ENCODE assay signal across 16 cellular contexts in the genomic region with DNA sequence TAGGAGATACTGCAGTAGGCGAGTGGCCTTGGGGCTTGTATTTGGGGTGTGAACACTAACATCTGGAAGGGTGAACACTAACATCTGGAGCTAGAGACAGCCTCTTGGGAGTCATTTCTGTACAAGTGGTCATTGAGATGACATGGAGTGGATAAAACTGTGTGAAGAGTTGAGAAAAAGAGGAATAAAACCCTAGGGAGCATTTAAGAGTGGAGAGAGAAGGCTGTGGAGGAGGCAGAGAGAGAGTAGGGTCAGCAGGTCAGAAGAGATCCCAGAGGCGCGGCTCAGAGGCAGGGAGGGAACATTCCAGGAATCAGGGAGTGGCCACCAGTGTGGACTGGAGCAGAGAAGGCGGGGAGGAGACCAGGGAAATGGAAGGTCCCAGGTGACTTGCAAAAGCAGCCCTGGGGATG. TPM values are rescaled to one million over a fixed set of nuclear protein-coding genes. Genes with fewer than 3 reads are reported as not detected.
DNase-seq lines count a peak whose midpoint lies in the region; ATAC-seq and TF ChIP-seq lines count a peak whose summit lies in the region.
"Had no signal": no experiment of that assay in that cellular context is flagged by ENCODE, and none has a peak within 500 bp of the region (broad histone marks: within the 10 kb centered on the region; RNA-seq: fewer than 3 reads in every experiment).

No MANE protein-coding gene starts in this region.

- H3K79me2 ChIP-seq in GM23338 (replicated peaks; ENCODE audit: insufficient read depth): no peaks in the 10 kb centered on the region

- POLR2A ChIA-PET in activated CD8-positive, alpha-beta T cell treated with anti-CD3 and anti-CD28 coated beads for 36 hours (lab: Charles Lee): no interaction called here

- CTCF ChIA-PET in activated CD8-positive, alpha-beta T cell treated with anti-CD3 and anti-CD28 coated beads for 36 hours (lab: Charles Lee): interaction anchor here (2.0 kb wide), 1 partner anchor 109 kb away, joined by 6 read pairs; no protein-coding TSS in a partner anchor

- no peaks in the 10 kb centered on the region for H3F3A ChIP-seq in GM23338 (replicated peaks; ENCODE audit: low read depth)

- DNase-seq in GM23338 (ENCODE audit: low spot score): peak; percentile 24
- peak; percentile 26 for DNase-seq in NCI-H226
- DNase-seq in heart right ventricle: peak; percentile 47 to 54
- DNase-seq in sciatic nerve (ENCODE audit: low spot score): peak; percentile 68
- no peak for DNase-seq in activated CD8-positive, alpha-beta T cell treated with anti-CD3 and anti-CD28 coated beads for 36 hours
- DNase-seq in NCI-H1105 treated with DMSO at 0.1 percent for 48 hours (lab: John Stamatoyannopoulos, UW): no peak
- no peak for DNase-seq in NCI-H1105 (lab: John Stamatoyannopoulos, UW)
- no peak for DNase-seq in mesothelial cell of epicardium (ENCODE audit: low spot score in 2 of 2, unreplicated experiment in 2 of 2)
- DNase-seq: activated CD8-positive, alpha-beta memory T cell treated with anti-CD3 and anti-CD28 coated beads for 24 hours; activated gamma-delta T cell treated with Interleukin-2 at 50 U/mL for 16 hours; body of pancreas; CD4-positive, alpha-beta T cell; effector CD8-positive, alpha-beta T cell; NCI-H510A; T-helper 9 cell had no signal

- intact Hi-C loops in heart right ventricle (cut with DNase I): no loop called here
- intact Hi-C loops in sciatic nerve (cut with DNase I): loop anchor here (10.0 kb wide), 1 partner anchor 837 kb away; no protein-coding TSS in a partner anchor
- intact Hi-C loops in activated CD8-positive, alpha-beta T cell treated with anti-CD3 and anti-CD28 coated beads for 36 hours (cut with micrococcal nuclease): no loop called here

- H3K27me3 ChIP-seq in GM23338 (ENCODE audit: insufficient read depth) (peaks cover 6% of the 10 kb centered on the region), heart right ventricle (peaks cover 0 to 28% (median 9%) of the 10 kb centered on the region in 7 donors)
- H3K27me3 ChIP-seq: body of pancreas had no signal

- no peak overlapping the region for H3K4me2 ChIP-seq in GM23338

- H3K4me1 ChIP-seq in GM23338 (ENCODE audit: insufficient read depth): no peaks in the 10 kb centered on the region
- peaks cover 0 to 14% (median 3%) of the 10 kb centered on the region in 9 donors for H3K4me1 ChIP-seq in heart right ventricle

- no peak overlapping the region for H2AFZ ChIP-seq in GM23338

- H3K4me3 Mint-ChIP-seq in GM23338: no peak overlapping the region
- H3K4me3 Mint-ChIP-seq in activated CD8-positive, alpha-beta T cell treated with anti-CD3 and anti-CD28 coated beads for 36 hours: no peak overlapping the region
- no peak overlapping the region for H3K4me3 Mint-ChIP-seq in mesothelial cell of epicardium
- H3K4me3 Mint-ChIP-seq: CD4-positive, alpha-beta T cell had no signal

- no peaks in the 10 kb centered on the region for H4K20me1 ChIP-seq in GM23338 (replicated peaks; ENCODE audit: insufficient read depth)

- no peak for TF ChIP-seq CTCF in GM23338 (conservative IDR thresholded peaks at IDR 0.05; ENCODE audit: low read depth in 2 of 2)
- no peak for TF ChIP-seq CTCF in heart right ventricle (IDR thresholded peaks at IDR 0.05)
- no peak for TF ChIP-seq CTCF in activated CD8-positive, alpha-beta T cell treated with anti-CD3 and anti-CD28 coated beads for 36 hours (IDR thresholded peaks at IDR 0.05)
- TF ChIP-seq CTCF in mesothelial cell of epicardium (IDR thresholded peaks at IDR 0.05; ENCODE audit: unreplicated experiment): no peak

- no peaks in the 10 kb centered on the region for H3K9me2 ChIP-seq in GM23338 (ENCODE audit: insufficient read depth)

- H3K27ac ChIP-seq in GM23338 (ENCODE audit: low read depth): no peak overlapping the region
- H3K27ac ChIP-seq in heart right ventricle: peak overlapping the region in 1 of 10 donors; percentile 30
- H3K27ac ChIP-seq: body of pancreas had no signal

- H3K27ac Mint-ChIP-seq in GM23338 (no peak overlapping the region), mesothelial cell of epicardium (no peak overlapping the region)
- no peak overlapping the region for H3K27ac Mint-ChIP-seq in activated CD8-positive, alpha-beta T cell treated with anti-CD3 and anti-CD28 coated beads for 36 hours
- H3K27ac Mint-ChIP-seq: CD4-positive, alpha-beta T cell had no signal

- no peaks in the 10 kb centered on the region for H3K36me3 Mint-ChIP-seq in GM23338 (ENCODE audit: low read depth)
- no peaks in the 10 kb centered on the region for H3K36me3 Mint-ChIP-seq in activated CD8-positive, alpha-beta T cell treated with anti-CD3 and anti-CD28 coated beads for 36 hours (ENCODE audit: low read depth)
- H3K36me3 Mint-ChIP-seq in mesothelial cell of epicardium: no peaks in the 10 kb centered on the region

- H3K4me3 ChIP-seq in GM23338 (no peak overlapping the region), heart right ventricle (no peak overlapping the region)
- H3K4me3 ChIP-seq: body of pancreas, skin epidermis had no signal

- H3K27me3 Mint-ChIP-seq in GM23338 (ENCODE audit: insufficient read depth, low read depth, poor library complexity) (peaks cover 17% of the 10 kb centered on the region), mesothelial cell of epicardium (ENCODE audit: low read depth) (peaks cover 35% of the 10 kb centered on the region)
- peaks cover 24% of the 10 kb centered on the region for H3K27me3 Mint-ChIP-seq in activated CD8-positive, alpha-beta T cell treated with anti-CD3 and anti-CD28 coated beads for 36 hours

- no peaks in the 10 kb centered on the region; the same call in 2 of the 3 replicates for H3K9me3 Mint-ChIP-seq in GM23338
- no peaks in the 10 kb centered on the region for H3K9me3 Mint-ChIP-seq in activated CD8-positive, alpha-beta T cell treated with anti-CD3 and anti-CD28 coated beads for 36 hours
- H3K9me3 Mint-ChIP-seq in mesothelial cell of epicardium: no peaks in the 10 kb centered on the region
- H3K9me3 Mint-ChIP-seq: CD4-positive, alpha-beta T cell had no signal

- H3K4me1 Mint-ChIP-seq in GM23338 (peaks cover 11% of the 10 kb centered on the region), mesothelial cell of epicardium (peaks cover 12% of the 10 kb centered on the region)
- peaks cover 6% of the 10 kb centered on the region for H3K4me1 Mint-ChIP-seq in activated CD8-positive, alpha-beta T cell treated with anti-CD3 and anti-CD28 coated beads for 36 hours (ENCODE audit: low read depth)

- ATAC-seq in GM23338 (no peak), heart right ventricle (peak; percentile 50 to 83 (median 64)), sciatic nerve (peak; percentile 91)
- ATAC-seq in activated CD8-positive, alpha-beta T cell treated with anti-CD3 and anti-CD28 coated beads for 36 hours: no peak
- ATAC-seq: body of pancreas had no signal

- WGBS in heart right ventricle, 2 donors: 54 to 58% methylated on average over 4 of the region's 4 CpGs

- H3K36me3 ChIP-seq in GM23338 (ENCODE audit: insufficient read depth) (no peaks in the 10 kb centered on the region), heart right ventricle (no peaks in the 10 kb centered on the region)

- no peaks in the 10 kb centered on the region for H3K9me3 ChIP-seq in heart right ventricle
- H3K9me3 ChIP-seq: body of pancreas had no signal

TF ChIP-seq in GM23338, 12 proteins besides CTCF, POLR2A, EP300 and RAD21:
- no peak for TF ChIP-seq CREB1 (CRISPR knock-in tag; IDR thresholded peaks at IDR 0.05; ENCODE audit: low read depth)

RNA-seq across cellular contexts. Expression of a gene that starts 31.7 kb away (rescaled TPM):
- 0.16 and 0.28 TPM in 2 replicates for total RNA-seq in GM23338 (2014; rRNA removed; shearing (Covaris generic))
- polyA plus RNA-seq in GM23338 (2016; fragmentation: Nextera tagmentation; extraction: Ambion mirVana) (0.31 TPM in 1 of 2 replicates, not detected in the other), heart right ventricle (under 1 TPM; 0.07 to 0.84 TPM)
- total RNA-seq in heart right ventricle (under 1 TPM in 8 of 10 donors, not detected in 2; 0.10 to 0.64 (median 0.24) TPM), sciatic nerve (11.9 TPM), mesothelial cell of epicardium (not detected in 3 replicates)
- not detected for total RNA-seq in activated CD8-positive, alpha-beta T cell treated with anti-CD3 and anti-CD28 coated beads for 36 hours
- total RNA-seq: body of pancreas; CD4-positive, alpha-beta T cell had no signal

Comparison
In these comparisons a context has a peak if more than half of its experiments do, and no peak if none do; other contexts are left out.
1. ATAC-seq: peak in heart right ventricle (8 of 8) and sciatic nerve (single experiment); none in GM23338 (single experiment) and activated CD8-positive, alpha-beta T cell treated with anti-CD3 and anti-CD28 coated beads for 36 hours (single experiment).
2. DNase-seq: peak in GM23338 (single experiment), NCI-H226 (single experiment), heart right ventricle (2 of 2) and sciatic nerve (single experiment); none in activated CD8-positive, alpha-beta T cell treated with anti-CD3 and anti-CD28 coated beads for 36 hours (single experiment), NCI-H1105 treated with DMSO at 0.1 percent for 48 hours (single experiment), NCI-H1105 (single experiment) and mesothelial cell of epicardium (0 of 2).